28 cellular contexts compared by ENCODE assay signal in genomic region chr4:116529129-116529528, GRCh38.
"Had no signal": no experiment of that assay in that cellular context is flagged by ENCODE, and none has a peak within 500 bp of the region (broad histone marks: within the 10 kb centered on the region; RNA-seq: fewer than 3 reads in every experiment).

No MANE protein-coding gene starts in this region.

- DNase-seq: natural killer cell; occipital lobe; ovary; posterior cingulate gyrus; psoas muscle; right cardiac atrium; spleen; stimulated activated CD4-positive, alpha-beta T cell treated with anti-CD3 and anti-CD28 coated beads, Interleukin-12 subunit alpha, Interleukin-12 subunit beta, amount 100 ng/mL, for 4 hours; stimulated activated CD4-positive, alpha-beta T cell treated with anti-CD3 and anti-CD28 coated beads, Interleukin-1b, Interleukin-23, amount 100 ng/mL, for 48 hours; stimulated activated CD4-positive, alpha-beta T cell treated with anti-CD3 and anti-CD28 coated beads, Interleukin-4, amount 100 ng/mL, for 1 hour; stimulated activated CD4-positive, alpha-beta T cell treated with anti-CD3 and anti-CD28 coated beads, Interleukin-4, amount 100 ng/mL, for 4 hours; stimulated activated CD8-positive, alpha-beta memory T cell treated with anti-CD3 and anti-CD28 coated beads, Interleukin-4, amount 100 ng/mL, for 48 hours; stimulated activated naive CD4-positive, alpha-beta T cell; stimulated activated naive CD8-positive, alpha-beta T cell treated with anti-CD3 and anti-CD28 coated beads, Interleukin-15, amount 100 ng/mL, for 72 hours; stimulated activated naive CD8-positive, alpha-beta T cell treated with anti-CD3 and anti-CD28 coated beads, Interleukin-15, Interleukin-2, amounts not matched to agents 100 U/mL and 50 U/mL, for 24 hours; substantia nigra; testis; tibial artery; transverse colon; upper lobe of right lung; uterus had no signal

- H3K79me2 ChIP-seq: parathyroid adenoma had no signal

- ATAC-seq: natural killer cell; psoas muscle; right cardiac atrium; sciatic nerve; stimulated activated memory B cell treated with anti-CD40 and anti-IgM and Interleukin-4, amounts not matched to agents 10 μg/mL and 1 μg/mL and 100 μg/mL, for 72 hours; stimulated activated naive CD8-positive, alpha-beta T cell treated with anti-CD3 and anti-CD28 coated beads, Interleukin-15, amount 100 ng/mL, for 72 hours; stimulated activated naive CD8-positive, alpha-beta T cell treated with anti-CD3 and anti-CD28 coated beads, Interleukin-15, Interleukin-2, amounts not matched to agents 100 U/mL and 50 U/mL, for 24 hours; upper lobe of right lung had no signal

- H3K4me2 ChIP-seq: neural progenitor cell, smooth muscle cell had no signal

- H3K4me3 ChIP-seq: neural progenitor cell, ovary, psoas muscle, skin epidermis, smooth muscle cell, spleen, suprapubic skin, testis, tibial artery, transverse colon, upper lobe of right lung, uterus had no signal

- H3K27me3 ChIP-seq: neural progenitor cell, ovary, spleen, suprapubic skin, testis, tibial artery, transverse colon, upper lobe of right lung, uterus had no signal

- H3K27ac ChIP-seq: neural progenitor cell, ovary, parathyroid adenoma, psoas muscle, skin epidermis, spleen, suprapubic skin, testis, tibial artery, transverse colon, upper lobe of right lung, uterus had no signal

- H3K9ac ChIP-seq: neural progenitor cell, parathyroid adenoma had no signal

- H3K4me1 ChIP-seq: neural progenitor cell, parathyroid adenoma, psoas muscle, suprapubic skin, testis, tibial artery, transverse colon, upper lobe of right lung, uterus had no signal

- H2AFZ ChIP-seq: neural progenitor cell, parathyroid adenoma had no signal

- H3K36me3 ChIP-seq: neural progenitor cell, ovary, spleen, suprapubic skin, tibial artery, transverse colon, upper lobe of right lung, uterus had no signal

- H3K9me3 ChIP-seq: ovary, psoas muscle, spleen, suprapubic skin, testis, tibial artery, transverse colon, upper lobe of right lung, uterus had no signal
